ENCODE assay signal across 11 cellular contexts in genomic region chr16:4677390-4677789, GRCh38. TPM values are rescaled to one million over a fixed set of nuclear protein-coding genes. Genes with fewer than 3 reads are reported as not detected.
A peak's percentile ranks its signal among the peaks of the same experiment; 100 is the strongest.
DNase-seq lines count a peak whose midpoint lies in the region; ATAC-seq, FAIRE-seq and TF ChIP-seq lines count a peak whose summit lies in the region.
"Had no signal": no experiment of that assay in that cellular context is flagged by ENCODE, and none has a peak within 500 bp of the region (broad histone marks: within the 10 kb centered on the region; RNA-seq: fewer than 3 reads in every experiment).

No MANE protein-coding gene starts in this region.

- H4K20me1 ChIP-seq in K562 (replicated peaks; ENCODE audit: control insufficient read depth, insufficient read depth, low read length): no peaks in the 10 kb centered on the region

- TF ChIP-seq POLR2A in K562 (conservative IDR thresholded peaks at IDR 0.05): no peak

- WGBS in K562 (ENCODE audit: insufficient coverage, low coverage, missing lambda C conversion rate): 91% methylated on average over 12 of the region's 17 CpGs

- no peak for FAIRE-seq in K562 (lab: Jason Lieb, UNC)
- FAIRE-seq: GM12891 had no signal

- intact Hi-C loops in K562 (cut with micrococcal nuclease): no loop called here

- ATAC-seq in K562 (no peak), GM21786 (IDR thresholded peaks at IDR 0.05; ENCODE audit: unreplicated experiment) (no peak), GM19035 (IDR thresholded peaks at IDR 0.05; ENCODE audit: unreplicated experiment) (no peak)

- no peak for TF ChIP-seq EP300 in K562 (IDR thresholded peaks at IDR 0.05; ENCODE audit: low read length)

- H3K4me2 ChIP-seq in K562 (ENCODE audit: insufficient read depth, low read length): no peak overlapping the region

- no peaks in the 10 kb centered on the region for H3K9me1 ChIP-seq in K562 (ENCODE audit: control insufficient read depth, insufficient read depth, low read length)

- DNase-seq in K562 (ENCODE audit: extremely low read depth in 1 of 4, low spot score in 3 of 4) (no peak), midbrain (lab: John Stamatoyannopoulos, UW) (peak; percentile 24), ureter (ENCODE audit: low spot score) (no peak)
- DNase-seq: NCI-H2029 treated with DMSO at 0.1 percent for 48 hours, SHP77 had no signal

- H3K4me1 ChIP-seq in HUES6 (ENCODE audit: control insufficient read depth, insufficient read depth, low read length) (peaks cover 4% of the 10 kb centered on the region; the same call in 1 of the 2 replicates), K562 (replicated peaks in 1 of 2; ENCODE audit: control insufficient read depth in 2 of 2, insufficient read depth in 2 of 2, low read length in 2 of 2) (peaks cover 0 to 61% of the 10 kb centered on the region in 2 experiments; a peak in 2 of 5 replicates)
- H3K4me1 ChIP-seq: ascending aorta had no signal

- H3K79me2 ChIP-seq in K562 (ENCODE audit: control insufficient read depth, insufficient read depth, low read length): no peaks in the 10 kb centered on the region

- POLR2A ChIA-PET in K562 (lab: Yijun Ruan, JAX): interaction anchor here (0.6 to 0.7 kb wide), 2 partner anchors 63 to 727 kb away, joined by 3 read pairs; partner anchors contain the start of gene UBALD1

- CTCF ChIA-PET in K562 (lab: Yijun Ruan, JAX; ENCODE audit: low intra/inter-chr PET ratio): no interaction called here

- peaks cover 44% of the 10 kb centered on the region for H3K36me3 ChIP-seq in HUES6 (ENCODE audit: control insufficient read depth, insufficient read depth, low read length)
- H3K36me3 ChIP-seq in K562 (ENCODE audit: control insufficient read depth, insufficient read depth, low read length): peaks cover 34% of the 10 kb centered on the region; the same call in 1 of the 3 replicates

- BruUV-seq in K562 (replicated peaks; lab: Mats Ljungman, UMichigan): no TSS peak

- H3K27ac ChIP-seq in HUES6 (ENCODE audit: low read depth, low read length) (0 out of 2 replicates have a peak overlapping the region, but pooled peaks have one; percentile 12), K562 (ENCODE audit: extremely low read depth, low read depth, low read length) (no peak overlapping the region)
- H3K27ac ChIP-seq: ascending aorta, BLaER1 had no signal

- H3K4me3 ChIP-seq in HUES6 (ENCODE audit: low read depth, low read length) (no peak overlapping the region), K562 (no peak overlapping the region)
- H3K4me3 ChIP-seq: ascending aorta, BLaER1 had no signal

- H2AFZ ChIP-seq in K562 (ENCODE audit: low read depth, low read length): no peak overlapping the region

- no peak for TF ChIP-seq RAD21 in K562 (CRISPR knock-in tag; conservative IDR thresholded peaks at IDR 0.05 in 1 of 2, IDR thresholded peaks at IDR 0.05 in 1 of 2)

- no peaks in the 10 kb centered on the region for H3K27me3 ChIP-seq in HUES6 (ENCODE audit: control insufficient read depth, insufficient read depth, low read length)
- H3K27me3 ChIP-seq in K562 (ENCODE audit: control insufficient read depth in 2 of 2, insufficient read depth in 2 of 2, low read length in 2 of 2): no peaks in the 10 kb centered on the region
- H3K27me3 ChIP-seq: ascending aorta, BLaER1 had no signal

- in situ Hi-C loops in K562 (cut with MboI): no loop called here

- H3K9me3 ChIP-seq in HUES6 (ENCODE audit: control insufficient read depth, insufficient read depth, low read depth, low read length) (no peaks in the 10 kb centered on the region), K562 (replicated peaks; ENCODE audit: control insufficient read depth, insufficient read depth, low read depth, low read length) (no peaks in the 10 kb centered on the region)
- H3K9me3 ChIP-seq: ascending aorta, BLaER1 had no signal

- TF ChIP-seq CTCF in K562 (IDR thresholded peaks at IDR 0.05 in 2 of 3, conservative IDR thresholded peaks at IDR 0.05 in 1 of 3; ENCODE audit: insufficient read depth in 2 of 3, low read depth in 1 of 3, low read length in 3 of 3): no peak

- H3K9ac ChIP-seq in HUES6 (ENCODE audit: low read length): no peak overlapping the region
- peak overlapping the region in 1 of 2 experiments; percentile 52; a peak in 1 of 4 replicates for H3K9ac ChIP-seq in K562 (ENCODE audit: insufficient read depth in 1 of 2, low read depth in 2 of 2, low read length in 2 of 2)
- H3K9ac ChIP-seq: BLaER1 had no signal

RNA-seq across cellular contexts. Expression of gene NUDT16L1, which starts 16.0 kb away (rescaled TPM):
- total RNA-seq in K562 (2011; cell fraction: chromatin; rRNA removed; ENCODE audit: low replicate concordance): 12.3 and 32.4 TPM in 2 replicates
- total RNA-seq in K562 (2011; cell fraction: nucleolus; rRNA removed): 30.5 and 32.1 TPM in 2 replicates
- total RNA-seq in K562 (2011; cell fraction: nucleoplasm; rRNA removed): 19.6 TPM in 2 replicates
- total RNA-seq in K562 (2014; rRNA removed) (35.7 and 37.0 TPM in 2 replicates), K562 (2014; rRNA removed; fragmentation: Illumina TruSeq; extraction: Trizol) (5.9 and 8.6 TPM in 2 replicates), K562 (2015; rRNA removed; fragmentation: Illumina TruSeq; extraction: Trizol) (13.7 and 13.8 TPM in 2 replicates), K562 (2021) (33.1 and 34.9 TPM in 2 replicates), ureter (33.1 TPM)
- polyA plus RNA-seq in K562 (2011; rRNA removed) (14.6 and 20.1 TPM in 2 replicates), K562 (2014; fragmentation: Illumina TruSeq; extraction: Trizol) (10.1 and 14.7 TPM in 2 replicates), K562 (2014; fragmentation: Nextera tagmentation; extraction: Ambion mirVana) (1 to 10 TPM; 1.4 to 1.9 TPM), K562 (2014; rRNA removed) (37.6 and 39.9 TPM in 2 replicates)
- 25.7 and 57.0 TPM in 2 replicates for polyA plus RNA-seq in K562 (2011; cell fraction: cytosol; rRNA removed)
- 28.9 and 31.1 TPM in 2 replicates for polyA plus RNA-seq in K562 (2011; cell fraction: nucleus; rRNA removed)
- polyA plus RNA-seq in K562 (2012): 18.7 and 22.2 TPM in 2 replicates
- 4.1 and 5.1 TPM in 2 replicates for polyA minus RNA-seq in K562 (2011; rRNA and poly(A)+ RNA removed)
- polyA minus RNA-seq in K562 (2011; cell fraction: cytosol; rRNA and poly(A)+ RNA removed): 7.0 and 11.2 TPM in 2 replicates
- 10.1 and 11.6 TPM in 2 replicates for polyA minus RNA-seq in K562 (2011; cell fraction: nucleus; rRNA and poly(A)+ RNA removed)

RNA-seq across cellular contexts. Expression of gene MGRN1, which starts 52.8 kb away (rescaled TPM):
- 41.1 and 92.0 TPM in 2 replicates for total RNA-seq in K562 (2011; cell fraction: chromatin; rRNA removed; ENCODE audit: low replicate concordance)
- 34.2 and 37.4 TPM in 2 replicates for total RNA-seq in K562 (2011; cell fraction: nucleolus; rRNA removed)
- total RNA-seq in K562 (2011; cell fraction: nucleoplasm; rRNA removed): 33.4 and 44.4 TPM in 2 replicates
- 11.6 and 15.7 TPM in 2 replicates for total RNA-seq in K562 (2014; rRNA removed)
- total RNA-seq in K562 (2014; rRNA removed; fragmentation: Illumina TruSeq; extraction: Trizol): 3.4 and 3.5 TPM in 2 replicates
- 6.0 and 6.8 TPM in 2 replicates for total RNA-seq in K562 (2015; rRNA removed; fragmentation: Illumina TruSeq; extraction: Trizol)
- 35.2 and 37.9 TPM in 2 replicates for total RNA-seq in K562 (2021)
- polyA plus RNA-seq in K562 (2011; rRNA removed): 2.7 and 5.0 TPM in 2 replicates
- 2.9 and 4.6 TPM in 2 replicates for polyA plus RNA-seq in K562 (2011; cell fraction: cytosol; rRNA removed)
- 15.2 and 25.7 TPM in 2 replicates for polyA plus RNA-seq in K562 (2011; cell fraction: nucleus; rRNA removed)
- polyA plus RNA-seq in K562 (2012): 21.1 and 24.5 TPM in 2 replicates
- polyA plus RNA-seq in K562 (2014; fragmentation: Illumina TruSeq; extraction: Trizol): 8.5 and 17.4 TPM in 2 replicates
- under 1 TPM; 0.15 to 0.27 TPM for polyA plus RNA-seq in K562 (2014; fragmentation: Nextera tagmentation; extraction: Ambion mirVana)
- 11.2 and 13.0 TPM in 2 replicates for polyA plus RNA-seq in K562 (2014; rRNA removed)
- polyA minus RNA-seq in K562 (2011; rRNA and poly(A)+ RNA removed): 5.9 and 6.1 TPM in 2 replicates
- polyA minus RNA-seq in K562 (2011; cell fraction: cytosol; rRNA and poly(A)+ RNA removed): 14.1 and 21.3 TPM in 2 replicates
- polyA minus RNA-seq in K562 (2011; cell fraction: nucleus; rRNA and poly(A)+ RNA removed): 10.2 and 16.8 TPM in 2 replicates
- 104 TPM for total RNA-seq in ureter

RNA-seq across cellular contexts. Expression of gene ANKS3, which starts 56.7 kb away (rescaled TPM):
- total RNA-seq in K562 (2011; cell fraction: chromatin; rRNA removed; ENCODE audit: low replicate concordance): 131 and 242 TPM in 2 replicates
- 131 and 135 TPM in 2 replicates for total RNA-seq in K562 (2011; cell fraction: nucleolus; rRNA removed)
- 120 and 128 TPM in 2 replicates for total RNA-seq in K562 (2011; cell fraction: nucleoplasm; rRNA removed)
- total RNA-seq in K562 (2014; rRNA removed): 21.5 and 21.9 TPM in 2 replicates
- 8.0 and 12.0 TPM in 2 replicates for total RNA-seq in K562 (2014; rRNA removed; fragmentation: Illumina TruSeq; extraction: Trizol)
- 14.8 and 15.6 TPM in 2 replicates for total RNA-seq in K562 (2015; rRNA removed; fragmentation: Illumina TruSeq; extraction: Trizol)
- 22.1 and 25.7 TPM in 2 replicates for total RNA-seq in K562 (2021)
- 17.2 and 21.5 TPM in 2 replicates for polyA plus RNA-seq in K562 (2011; rRNA removed)
- polyA plus RNA-seq in K562 (2011; cell fraction: cytosol; rRNA removed): 15.2 and 18.4 TPM in 2 replicates
- 68.8 and 84.5 TPM in 2 replicates for polyA plus RNA-seq in K562 (2011; cell fraction: nucleus; rRNA removed)
- polyA plus RNA-seq in K562 (2012): 11.9 and 13.9 TPM in 2 replicates
- polyA plus RNA-seq in K562 (2014; fragmentation: Illumina TruSeq; extraction: Trizol): 9.3 and 11.4 TPM in 2 replicates
- polyA plus RNA-seq in K562 (2014; fragmentation: Nextera tagmentation; extraction: Ambion mirVana): under 1 TPM; 0.43 to 0.66 TPM
- 23.4 and 23.7 TPM in 2 replicates for polyA plus RNA-seq in K562 (2014; rRNA removed)
- 29.5 and 35.6 TPM in 2 replicates for polyA minus RNA-seq in K562 (2011; rRNA and poly(A)+ RNA removed)
- 11.2 and 13.6 TPM in 2 replicates for polyA minus RNA-seq in K562 (2011; cell fraction: cytosol; rRNA and poly(A)+ RNA removed)
- polyA minus RNA-seq in K562 (2011; cell fraction: nucleus; rRNA and poly(A)+ RNA removed): 34.1 and 41.4 TPM in 2 replicates
- total RNA-seq in ureter: 35.3 TPM

RNA-seq across cellular contexts. Expression of gene DNAAF8, which starts 56.9 kb away (rescaled TPM):
- total RNA-seq in K562 (2011; cell fraction: chromatin; rRNA removed; ENCODE audit: low replicate concordance): 0.19 TPM in 1 of 2 replicates, not detected in the other
- 0.33 and 0.39 TPM in 2 replicates for total RNA-seq in K562 (2011; cell fraction: nucleolus; rRNA removed)
- total RNA-seq in K562 (2011; cell fraction: nucleoplasm; rRNA removed): 0.15 TPM in 2 replicates
- not detected in 2 replicates for total RNA-seq in K562 (2014; rRNA removed)
- not detected in 2 replicates for total RNA-seq in K562 (2014; rRNA removed; fragmentation: Illumina TruSeq; extraction: Trizol)
- not detected in 2 replicates for total RNA-seq in K562 (2015; rRNA removed; fragmentation: Illumina TruSeq; extraction: Trizol)
- total RNA-seq in K562 (2021): not detected in 2 replicates
- polyA plus RNA-seq in K562 (2011; rRNA removed): 0.04 and 0.11 TPM in 2 replicates
- polyA plus RNA-seq in K562 (2011; cell fraction: cytosol; rRNA removed): 0.07 and 0.10 TPM in 2 replicates
- polyA plus RNA-seq in K562 (2011; cell fraction: nucleus; rRNA removed): 0.07 and 0.40 TPM in 2 replicates
- polyA plus RNA-seq in K562 (2012): 0.16 and 0.26 TPM in 2 replicates
- 0.10 TPM in 1 of 2 replicates, not detected in the other for polyA plus RNA-seq in K562 (2014; fragmentation: Illumina TruSeq; extraction: Trizol)
- not detected for polyA plus RNA-seq in K562 (2014; fragmentation: Nextera tagmentation; extraction: Ambion mirVana)
- 0.12 TPM in 1 of 2 replicates, not detected in the other for polyA plus RNA-seq in K562 (2014; rRNA removed)
- not detected in 2 replicates for polyA minus RNA-seq in K562 (2011; rRNA and poly(A)+ RNA removed)
- not detected in 2 replicates for polyA minus RNA-seq in K562 (2011; cell fraction: cytosol; rRNA and poly(A)+ RNA removed)
- 0.33 TPM in 1 of 2 replicates, not detected in the other for polyA minus RNA-seq in K562 (2011; cell fraction: nucleus; rRNA and poly(A)+ RNA removed)
- total RNA-seq in ureter: 0.91 TPM
- total RNA-seq: ascending aorta had no signal
